Comparison of ENCODE assay signal across 29 cellular contexts in genomic region chr15:44569316-44569715, GRCh38. TPM values are rescaled to one million over a fixed set of nuclear protein-coding genes. Genes with fewer than 3 reads are reported as not detected.
DNase-seq lines count a peak whose midpoint lies in the region; ATAC-seq lines count a peak whose summit lies in the region.
"Had no signal": no experiment of that assay in that cellular context is flagged by ENCODE, and none has a peak within 500 bp of the region (broad histone marks: within the 10 kb centered on the region; RNA-seq: fewer than 3 reads in every experiment).

No MANE protein-coding gene starts in this region.

- H3K23ac ChIP-seq in mesenchymal stem cell (ENCODE audit: low read length in 2 of 2) = no peak overlapping the region

- no peak overlapping the region for H2BK5ac ChIP-seq in mesenchymal stem cell (ENCODE audit: low read depth, low read length, poor library complexity, severe bottlenecking)

- peaks cover 42% of the 10 kb centered on the region for H3K36me3 ChIP-seq in CD8-positive, alpha-beta memory T cell (ENCODE audit: insufficient read depth, low read length)
- H3K36me3 ChIP-seq in mesenchymal stem cell (ENCODE audit: control insufficient read depth in 1 of 2, insufficient read depth in 2 of 2, low read depth in 1 of 2, low read length in 2 of 2) = peaks cover 55 to 89% of the 10 kb centered on the region in 2 experiments

- WGBS in mesenchymal stem cell = 98% methylated on average over 4 of the region's 4 CpGs

- peak overlapping the region in 6 of 8 donors; percentile 11 to 79 (median 26) for H3K27ac Mint-ChIP-seq in CD8-positive, alpha-beta memory T cell
- H3K27ac Mint-ChIP-seq in activated T-helper 17 cell treated with anti-CD3 and anti-CD28 coated beads, Interleukin-2, amount 50 U/mL, for 72 hours = peak overlapping the region; percentile 36
- H3K27ac Mint-ChIP-seq in stimulated activated effector memory CD8-positive, alpha-beta T cell treated with anti-CD3 and anti-CD28 coated beads, Interleukin-12 subunit alpha, Interleukin-12 subunit beta, amount 100 ng/mL, for 72 hours = peak overlapping the region; percentile 37

- H4K91ac ChIP-seq in mesenchymal stem cell (ENCODE audit: low read length) = no peak overlapping the region

- CTCF ChIA-PET in CD8-positive, alpha-beta memory T cell (lab: Charles Lee) = no interaction called here

- no peak overlapping the region for H2BK15ac ChIP-seq in mesenchymal stem cell (ENCODE audit: low read depth, poor library complexity, severe bottlenecking)

- no peak overlapping the region for H3K9ac ChIP-seq in mesenchymal stem cell (ENCODE audit: low read length)

- H3K27me3 ChIP-seq in CD8-positive, alpha-beta memory T cell (ENCODE audit: insufficient read depth, low read length, poor library complexity, severe bottlenecking) = no peaks in the 10 kb centered on the region
- H3K27me3 ChIP-seq in mesenchymal stem cell (ENCODE audit: control insufficient read depth in 1 of 2, insufficient read depth in 1 of 2, low read length in 2 of 2) = no peaks in the 10 kb centered on the region
- H3K27me3 ChIP-seq: MG63, SJCRH30 had no signal

- ATAC-seq in activated T-helper 17 cell treated with anti-CD3 and anti-CD28 coated beads, Interleukin-2, amount 50 U/mL, for 72 hours (replicated peaks) = no peak
- ATAC-seq in stimulated activated effector memory CD8-positive, alpha-beta T cell treated with anti-CD3 and anti-CD28 coated beads, Interleukin-12 subunit alpha, Interleukin-12 subunit beta, amount 100 ng/mL, for 72 hours = no peak
- ATAC-seq: CD8-positive, alpha-beta T cell; GM12878; PC-3 had no signal

- H3K14ac ChIP-seq in mesenchymal stem cell (ENCODE audit: low read length in 2 of 2) = no peak overlapping the region

- no peak overlapping the region for H3K27ac ChIP-seq in CD8-positive, alpha-beta memory T cell (ENCODE audit: low read depth, low read length)
- H3K27ac ChIP-seq in mesenchymal stem cell (ENCODE audit: low read length, poor library complexity, severe bottlenecking) = no peak overlapping the region
- H3K27ac ChIP-seq: A549, SJCRH30 had no signal

- no peak overlapping the region for H3K4ac ChIP-seq in mesenchymal stem cell (ENCODE audit: low read depth in 1 of 2, low read length in 2 of 2)

- H2AK5ac ChIP-seq in mesenchymal stem cell (ENCODE audit: low read length, severe bottlenecking) = no peak overlapping the region

- H3K9me3 Mint-ChIP-seq in CD8-positive, alpha-beta memory T cell = no peaks in the 10 kb centered on the region
- no peaks in the 10 kb centered on the region for H3K9me3 Mint-ChIP-seq in activated T-helper 17 cell treated with anti-CD3 and anti-CD28 coated beads, Interleukin-2, amount 50 U/mL, for 72 hours
- H3K9me3 Mint-ChIP-seq in stimulated activated effector memory CD8-positive, alpha-beta T cell treated with anti-CD3 and anti-CD28 coated beads, Interleukin-12 subunit alpha, Interleukin-12 subunit beta, amount 100 ng/mL, for 72 hours = no peaks in the 10 kb centered on the region
- H3K9me3 Mint-ChIP-seq: CD8-positive, alpha-beta T cell had no signal

- H3K4me1 Mint-ChIP-seq in CD8-positive, alpha-beta memory T cell = no peaks in the 10 kb centered on the region
- no peaks in the 10 kb centered on the region for H3K4me1 Mint-ChIP-seq in activated T-helper 17 cell treated with anti-CD3 and anti-CD28 coated beads, Interleukin-2, amount 50 U/mL, for 72 hours
- H3K4me1 Mint-ChIP-seq in stimulated activated effector memory CD8-positive, alpha-beta T cell treated with anti-CD3 and anti-CD28 coated beads, Interleukin-12 subunit alpha, Interleukin-12 subunit beta, amount 100 ng/mL, for 72 hours = no peaks in the 10 kb centered on the region

- H2AFZ ChIP-seq in mesenchymal stem cell (ENCODE audit: low read depth, low read length) = no peak overlapping the region

- no peak overlapping the region for H3K18ac ChIP-seq in mesenchymal stem cell (ENCODE audit: low read depth in 1 of 2, low read length in 2 of 2)

- DNase-seq in activated CD8-positive, alpha-beta memory T cell treated with anti-CD3 and anti-CD28 coated beads, Interleukin-2, amount 50 U/mL, for 48 hours = peak; percentile 46
- DNase-seq in activated CD8-positive, alpha-beta memory T cell treated with anti-CD3 and anti-CD28 coated beads, Interleukin-2, amount 50 U/mL, for 4 hours = no peak
- no peak for DNase-seq in CD8-positive, alpha-beta memory T cell
- no peak for DNase-seq in stimulated activated effector memory CD8-positive, alpha-beta T cell treated with anti-CD3 and anti-CD28 coated beads, Interleukin-12 subunit alpha, Interleukin-12 subunit beta, amount 100 ng/mL, for 72 hours (ENCODE audit: low spot score in 2 of 2)
- no peak for DNase-seq in mesenchymal stem cell
- no peak for DNase-seq in SIG-M5 treated with dmso at 0.1 percent for 504 hours (lab: John Stamatoyannopoulos, UW; ENCODE audit: unreplicated experiment)
- DNase-seq: AML-193; C1 segment of cervical spinal cord; DMS 273 treated with DMSO at 0.1 percent for 48 hours; DMS79; EL; GDM1; GOT3; HCEC 1CT; IMR-90; KG1; MG63; NCI-H1105 treated with DMSO at 0.1 percent for 48 hours; NCI-H2029 treated with DMSO at 0.1 percent for 48 hours; NCI-H446 treated with DMSO at 0.1 percent for 48 hours; NCI-H526; NCI-H82; NK-92 treated with Interleukin-12 subunit alpha and Interleukin-12 subunit beta, amount 100 ng/mL, for 24 hours; PC-3; SJCRH30 had no signal

- H3K4me2 ChIP-seq in mesenchymal stem cell (ENCODE audit: low read length, poor library complexity, severe bottlenecking) = no peak overlapping the region
- H3K4me2 ChIP-seq: A549 had no signal

- POLR2A ChIA-PET in CD8-positive, alpha-beta memory T cell (lab: Charles Lee) = no interaction called here

- H3K4me3 ChIP-seq in CD8-positive, alpha-beta memory T cell (ENCODE audit: low read length) = no peak overlapping the region
- H3K4me3 ChIP-seq in mesenchymal stem cell (ENCODE audit: insufficient read depth in 1 of 2, low read depth in 1 of 2, low read length in 2 of 2) = no peak overlapping the region
- H3K4me3 ChIP-seq: A549, GM12878, MG63, SJCRH30 had no signal

- H2BK120ac ChIP-seq in mesenchymal stem cell (ENCODE audit: low read depth, low read length) = no peak overlapping the region

- H3K9me3 ChIP-seq in CD8-positive, alpha-beta memory T cell (ENCODE audit: low read length) = no peaks in the 10 kb centered on the region
- peaks cover 22% of the 10 kb centered on the region for H3K9me3 ChIP-seq in mesenchymal stem cell (ENCODE audit: control insufficient read depth, low read length)
- H3K9me3 ChIP-seq: MG63 had no signal

- H3K4me1 ChIP-seq in CD8-positive, alpha-beta memory T cell (ENCODE audit: insufficient read depth, low read length) = no peaks in the 10 kb centered on the region
- H3K4me1 ChIP-seq in mesenchymal stem cell (ENCODE audit: control insufficient read depth, insufficient read depth, low read depth, low read length) = peaks cover 2% of the 10 kb centered on the region
- H3K4me1 ChIP-seq: A549 had no signal

- no peak overlapping the region for H4K8ac ChIP-seq in mesenchymal stem cell (ENCODE audit: low read length)

- peaks cover 17% of the 10 kb centered on the region for H3K79me1 ChIP-seq in mesenchymal stem cell (replicated peaks; ENCODE audit: low read length, poor library complexity, severe bottlenecking)

- peaks cover 0 to 79% (median 25%) of the 10 kb centered on the region in 3 donors for H3K36me3 Mint-ChIP-seq in CD8-positive, alpha-beta memory T cell
- H3K36me3 Mint-ChIP-seq in activated T-helper 17 cell treated with anti-CD3 and anti-CD28 coated beads, Interleukin-2, amount 50 U/mL, for 72 hours (ENCODE audit: low read depth) = peaks cover 97% of the 10 kb centered on the region
- H3K36me3 Mint-ChIP-seq in stimulated activated effector memory CD8-positive, alpha-beta T cell treated with anti-CD3 and anti-CD28 coated beads, Interleukin-12 subunit alpha, Interleukin-12 subunit beta, amount 100 ng/mL, for 72 hours = peaks cover 100% of the 10 kb centered on the region

- H3K4me3 Mint-ChIP-seq in CD8-positive, alpha-beta memory T cell = no peak overlapping the region
- no peak overlapping the region for H3K4me3 Mint-ChIP-seq in activated T-helper 17 cell treated with anti-CD3 and anti-CD28 coated beads, Interleukin-2, amount 50 U/mL, for 72 hours
- H3K4me3 Mint-ChIP-seq in stimulated activated effector memory CD8-positive, alpha-beta T cell treated with anti-CD3 and anti-CD28 coated beads, Interleukin-12 subunit alpha, Interleukin-12 subunit beta, amount 100 ng/mL, for 72 hours = no peak overlapping the region
- H3K4me3 Mint-ChIP-seq: CD8-positive, alpha-beta T cell had no signal

- no peak overlapping the region for H2BK12ac ChIP-seq in mesenchymal stem cell (ENCODE audit: low read length in 2 of 2)

- H3K27me3 Mint-ChIP-seq in CD8-positive, alpha-beta memory T cell = no peaks in the 10 kb centered on the region
- no peaks in the 10 kb centered on the region for H3K27me3 Mint-ChIP-seq in activated T-helper 17 cell treated with anti-CD3 and anti-CD28 coated beads, Interleukin-2, amount 50 U/mL, for 72 hours

RNA-seq across cellular contexts. Expression of gene EIF3J, which starts 32.4 kb away (rescaled TPM):
- 100 to 1,000 TPM; 167 to 186 TPM for total RNA-seq in CD8-positive, alpha-beta memory T cell
- 24.9 TPM for polyA plus RNA-seq in CD8-positive, alpha-beta memory T cell
- total RNA-seq in activated T-helper 17 cell treated with anti-CD3 and anti-CD28 coated beads, Interleukin-2, amount 50 U/mL, for 72 hours = 10 to 100 TPM; 43.5 to 99.1 TPM
- polyA plus RNA-seq in mesenchymal stem cell (2013, experiment 1 of 2) = 46.4 TPM
- polyA plus RNA-seq in mesenchymal stem cell (2013, experiment 2 of 2) = 48.4 TPM
